20 cellular contexts compared by ENCODE assay signal in genomic region chr2:181646415-181646987, GRCh38. TPM values are rescaled to one million over a fixed set of nuclear protein-coding genes. Genes with fewer than 3 reads are reported as not detected.
DNase-seq lines count a peak whose midpoint lies in the region; ATAC-seq, FAIRE-seq and TF ChIP-seq lines count a peak whose summit lies in the region.
"Had no signal": no experiment of that assay in that cellular context is flagged by ENCODE, and none has a peak within 500 bp of the region (broad histone marks: within the 10 kb centered on the region; RNA-seq: fewer than 3 reads in every experiment).

No MANE protein-coding gene starts in this region.

- no peaks in the 10 kb centered on the region for H3K9me3 ChIP-seq in prostate gland
- H3K9me3 ChIP-seq: BLaER1, Peyer's patch, SK-N-SH had no signal

- intact Hi-C loops in prostate gland (cut with DNase I) = no loop called here

- TF ChIP-seq CTCF in D721Med (IDR thresholded peaks at IDR 0.05; ENCODE audit: insufficient read depth, missing control alignments) (no peak), prostate gland (IDR thresholded peaks at IDR 0.05) (no peak)

- no peaks in the 10 kb centered on the region for H3K36me3 ChIP-seq in prostate gland
- H3K36me3 ChIP-seq: BLaER1, Peyer's patch had no signal

- H3K27ac ChIP-seq in prostate gland = no peak overlapping the region
- H3K27ac ChIP-seq: BLaER1, Peyer's patch had no signal

- no peaks in the 10 kb centered on the region for H3K4me1 ChIP-seq in prostate gland (replicated peaks)
- H3K4me1 ChIP-seq: BLaER1, Peyer's patch had no signal

- H3K4me3 ChIP-seq in prostate gland = no peak overlapping the region
- H3K4me3 ChIP-seq: BLaER1, Peyer's patch had no signal

- DNase-seq in D721Med (ENCODE audit: insufficient read length, low spot score) = no peak
- DNase-seq in NCI-H1436 (lab: John Stamatoyannopoulos, UW) = no peak
- no peak for DNase-seq in prostate gland (ENCODE audit: low spot score)
- DNase-seq in islet precursor cell = no peak
- DNase-seq: 8988T, GOT3, NCI-H1092, NCI-H187 treated with DMSO at 0.1 percent for 48 hours, NCI-H2171, NCI-H446 treated with DMSO at 0.1 percent for 48 hours, Peyer's patch, Right ventricle myocardium superior, SK-N-SH, T-helper 17 cell had no signal

- H3K27me3 ChIP-seq in prostate gland (replicated peaks; ENCODE audit: insufficient read depth) = no peaks in the 10 kb centered on the region
- H3K27me3 ChIP-seq: BLaER1, Peyer's patch had no signal

- peak; percentile 44 for ATAC-seq in GM18909 (IDR thresholded peaks at IDR 0.05; ENCODE audit: poor library complexity, unreplicated experiment)
- ATAC-seq in GM21423 (IDR thresholded peaks at IDR 0.05; ENCODE audit: unreplicated experiment) = peak; percentile 62
- peak; percentile 50 for ATAC-seq in HG03175 (IDR thresholded peaks at IDR 0.05; ENCODE audit: unreplicated experiment)
- no peak for ATAC-seq in GM21528 (IDR thresholded peaks at IDR 0.05; ENCODE audit: low FRiP score, unreplicated experiment)
- ATAC-seq: T-helper 17 cell had no signal

- TF ChIP-seq POLR2A in prostate gland (IDR thresholded peaks at IDR 0.05) = no peak

- 67% methylated on average over 1 of the region's 1 CpG for WGBS in prostate gland

- FAIRE-seq in D721Med (lab: Jason Lieb, UNC) = peak; percentile 35
- FAIRE-seq: HTR-8/SVneo had no signal

RNA-seq across cellular contexts. Expression of gene CERKL, which starts 10.4 kb away (rescaled TPM):
- total RNA-seq in prostate gland = 1 to 10 TPM in 1 of 2 donors, under 1 TPM in 1; 0.55 to 3.9 TPM
- total RNA-seq: Right ventricle myocardium superior, T-helper 17 cell had no signal

RNA-seq across cellular contexts. Expression of gene NEUROD1, which starts 33.8 kb away (rescaled TPM):
- total RNA-seq in prostate gland = not detected
- total RNA-seq: Right ventricle myocardium superior, T-helper 17 cell had no signal
